In the genomic region with DNA sequence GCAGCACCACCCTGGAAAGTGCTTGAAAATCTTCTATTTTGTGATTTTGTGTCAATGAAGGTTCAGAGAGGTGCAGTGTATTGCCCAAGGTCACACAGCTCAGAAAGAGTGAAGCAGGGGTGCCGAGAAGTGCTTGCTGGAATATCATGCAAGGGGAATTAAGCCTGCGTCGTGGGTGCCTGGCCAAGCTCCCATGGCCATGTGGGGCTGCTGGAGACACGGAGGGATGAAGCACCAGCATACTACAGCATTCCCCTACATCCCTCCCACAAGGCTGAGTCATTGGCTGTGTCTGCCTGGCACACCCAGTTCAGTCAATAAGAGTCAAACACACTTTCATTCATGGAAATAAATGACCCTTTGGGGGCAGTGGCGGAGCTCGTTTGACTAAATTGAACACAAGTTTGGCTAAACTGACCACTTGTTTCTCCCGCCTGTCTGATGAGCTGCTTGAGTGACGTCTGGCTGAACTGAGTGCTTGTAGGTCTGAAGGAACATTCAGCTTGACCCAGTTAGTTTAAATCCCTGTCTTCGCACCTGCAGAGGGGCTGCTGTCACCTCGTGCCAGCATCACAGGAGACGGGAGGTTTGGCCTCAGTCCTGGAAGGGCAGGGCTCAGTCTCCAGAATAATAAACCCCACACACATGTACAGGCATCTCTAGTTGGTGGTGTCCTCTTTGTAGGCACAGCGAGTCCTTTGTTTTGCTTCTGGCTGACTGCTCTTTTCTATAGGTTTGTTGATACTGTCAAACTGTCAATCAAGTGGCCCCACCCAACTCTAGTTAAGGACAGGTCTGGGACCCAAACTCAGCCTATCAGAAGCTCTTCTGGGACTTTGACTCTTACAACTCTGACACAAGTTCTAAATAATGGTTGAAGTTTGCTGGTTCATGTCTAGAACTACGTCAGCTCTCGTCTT, we compare ENCODE assay signal across 8 cellular contexts. TPM values are rescaled to one million over a fixed set of nuclear protein-coding genes. Genes with fewer than 3 reads are reported as not detected.
DNase-seq lines count a peak whose midpoint lies in the region; ATAC-seq and TF ChIP-seq lines count a peak whose summit lies in the region.
"Had no signal": no experiment of that assay in that cellular context is flagged by ENCODE, and none has a peak within 500 bp of the region (broad histone marks: within the 10 kb centered on the region; RNA-seq: fewer than 3 reads in every experiment).

No MANE protein-coding gene starts in this region.

- H4K20me1 ChIP-seq in smooth muscle cell (ENCODE audit: low read depth), result no peaks in the 10 kb centered on the region

- peak in 2 of 5 donors; percentile 62 to 79 for DNase-seq in heart left ventricle
- peak; percentile 11 for DNase-seq in smooth muscle cell (lab: John Stamatoyannopoulos, UW; ENCODE audit: unreplicated experiment)
- DNase-seq in OCI-M2 (lab: John Stamatoyannopoulos, UW; ENCODE audit: unreplicated experiment), result no peak
- DNase-seq: T-helper 17 cell had no signal

- H3K9me3 ChIP-seq in HEK293 (ENCODE audit: control insufficient read depth, insufficient read depth, low read depth, low read length) (no peaks in the 10 kb centered on the region), heart left ventricle (no peaks in the 10 kb centered on the region), smooth muscle cell (replicated peaks; ENCODE audit: low read depth) (no peaks in the 10 kb centered on the region)

- ATAC-seq in SK-N-SH treated with all-trans-retinoic acid at 6 μM for 48 hours (peak; percentile 88), heart left ventricle (peak in 3 of 4 donors; percentile 48 to 75 (median 68)), HG03108 (IDR thresholded peaks at IDR 0.05; ENCODE audit: unreplicated experiment) (no peak), HG02571 (IDR thresholded peaks at IDR 0.05; ENCODE audit: unreplicated experiment) (no peak)
- ATAC-seq: T-helper 17 cell had no signal

- H3K4me1 ChIP-seq in HEK293 (ENCODE audit: control insufficient read depth, insufficient read depth, low read length) (no peaks in the 10 kb centered on the region), heart left ventricle (peaks cover 0 to 41% (median 8%) of the 10 kb centered on the region in 12 donors), smooth muscle cell (ENCODE audit: low read depth) (no peaks in the 10 kb centered on the region)

- H3F3A ChIP-seq in smooth muscle cell (ENCODE audit: low read depth), result peaks cover 16% of the 10 kb centered on the region

- H3K79me2 ChIP-seq in smooth muscle cell (ENCODE audit: low read depth), result no peaks in the 10 kb centered on the region

- H3K27ac ChIP-seq in HEK293 (ENCODE audit: extremely low read depth, low read depth, low read length) (no peak overlapping the region), heart left ventricle (no peak overlapping the region), smooth muscle cell (ENCODE audit: low read depth) (peak overlapping the region; percentile 72)

- H3K27me3 ChIP-seq in heart left ventricle (no peaks in the 10 kb centered on the region), smooth muscle cell (ENCODE audit: low read depth) (no peaks in the 10 kb centered on the region)

- H3K4me2 ChIP-seq in smooth muscle cell, result peak overlapping the region; percentile 36

- POLR2A ChIA-PET in HEK293 (lab: Yijun Ruan, JAX), result no interaction called here

- 62 to 73% (median 68%) methylated on average over 14 of the region's 14 CpGs for WGBS in heart left ventricle, 4 donors
- WGBS in smooth muscle cell (ENCODE audit: low lambda C conversion rate), result 52% methylated on average over 14 of the region's 14 CpGs

- no peaks in the 10 kb centered on the region for H3K36me3 ChIP-seq in HEK293 (ENCODE audit: control insufficient read depth in 2 of 2, insufficient read depth in 1 of 2, low read length in 2 of 2)
- no peaks in the 10 kb centered on the region for H3K36me3 ChIP-seq in heart left ventricle
- no peaks in the 10 kb centered on the region for H3K36me3 ChIP-seq in smooth muscle cell (ENCODE audit: low read depth)

- H2AFZ ChIP-seq in smooth muscle cell (ENCODE audit: low read depth), result no peak overlapping the region

- TF ChIP-seq POLR2A in heart left ventricle (IDR thresholded peaks at IDR 0.05), result no peak

- CTCF ChIA-PET in HEK293 (lab: Yijun Ruan, JAX), result interaction anchor here (0.5 to 7.1 kb wide), 8 partner anchors 9 to 1341 kb away, joined by 3 to 52 read pairs (median 4); a partner anchor contains a TSS

- TF ChIP-seq CTCF in HEK293 (tag by site-specific recombination; IDR thresholded peaks at IDR 0.05) (no peak), heart left ventricle (IDR thresholded peaks at IDR 0.05) (peak in 2 of 12 donors; percentile 14 to 18), smooth muscle cell (IDR thresholded peaks at IDR 0.05; ENCODE audit: borderline replicate concordance, insufficient read depth, poor library complexity, severe bottlenecking) (no peak)

- intact Hi-C loops in heart left ventricle (cut with DNase I), result loop anchor here in 2 of 10 donors (5.0 kb wide), 1 partner anchor 49 kb away; no protein-coding TSS in a partner anchor

- peak overlapping the region; percentile 17 for H3K9ac ChIP-seq in smooth muscle cell (ENCODE audit: low read depth)

- H3K4me3 ChIP-seq in HEK293 (ENCODE audit: low read depth, low read length) (no peak overlapping the region), heart left ventricle (no peak overlapping the region), smooth muscle cell (no peak overlapping the region)

TF ChIP-seq in HEK293, 187 proteins besides CTCF, POLR2A, EP300 and RAD21 (continues in another document):
- TF ChIP-seq ZNF274 (IDR thresholded peaks at IDR 0.05; ENCODE audit: low read length) (no peak), ZNF274 (tag by site-specific recombination; IDR thresholded peaks at IDR 0.05; ENCODE audit: borderline replicate concordance) (no peak), ZNF214 (tag by site-specific recombination; IDR thresholded peaks at IDR 0.05; ENCODE audit: borderline replicate concordance) (no peak), ZNF211 (tag by site-specific recombination; IDR thresholded peaks at IDR 0.05; ENCODE audit: low read depth) (no peak), ZNF664 (tag by site-specific recombination; IDR thresholded peaks at IDR 0.05) (no peak), KLF1 (tag by site-specific recombination; IDR thresholded peaks at IDR 0.05) (peak; percentile 36; the same call in 1 of the 2 replicates)
- TF ChIP-seq, protein P1, sequence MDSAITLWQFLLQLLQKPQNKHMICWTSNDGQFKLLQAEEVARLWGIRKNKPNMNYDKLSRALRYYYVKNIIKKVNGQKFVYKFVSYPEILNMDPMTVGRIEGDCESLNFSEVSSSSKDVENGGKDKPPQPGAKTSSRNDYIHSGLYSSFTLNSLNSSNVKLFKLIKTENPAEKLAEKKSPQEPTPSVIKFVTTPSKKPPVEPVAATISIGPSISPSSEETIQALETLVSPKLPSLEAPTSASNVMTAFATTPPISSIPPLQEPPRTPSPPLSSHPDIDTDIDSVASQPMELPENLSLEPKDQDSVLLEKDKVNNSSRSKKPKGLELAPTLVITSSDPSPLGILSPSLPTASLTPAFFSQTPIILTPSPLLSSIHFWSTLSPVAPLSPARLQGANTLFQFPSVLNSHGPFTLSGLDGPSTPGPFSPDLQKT (IDR thresholded peaks at IDR 0.05; ENCODE audit: borderline replicate concordance, low read depth, low read length), result no peak

TF ChIP-seq in SK-N-SH treated with all-trans-retinoic acid at 6 μM for 48 hours, 23 proteins besides CTCF, POLR2A, EP300 and RAD21:
- TF ChIP-seq ZNF8 (CRISPR knock-in tag; IDR thresholded peaks at IDR 0.05), result no peak
- TF ChIP-seq ZFP3 (CRISPR knock-in tag; IDR thresholded peaks at IDR 0.05), result 0 out of 2 replicates have a peak, but pooled peaks have one; percentile 37
TF ChIP-seq in SK-N-SH treated with all-trans-retinoic acid at 6 μM for 48 hours: peak in this region for 1.

RNA-seq across cellular contexts. Expression of a gene that starts 8.4 kb away (rescaled TPM):
- 1,000 to 10,000 TPM in 1 of 9 donors, 100 to 1,000 TPM in 8; 271 to 1,146 (median 567) TPM for total RNA-seq in heart left ventricle
- 100 to 1,000 TPM; 211 to 972 TPM for polyA plus RNA-seq in heart left ventricle
- total RNA-seq in smooth muscle cell, result 53.6 and 72.0 TPM in 2 replicates
- 41.7 and 85.6 TPM in 2 replicates for polyA plus RNA-seq in smooth muscle cell

Comparison
In these comparisons a context has a peak if more than half of its experiments do, and no peak if none do; other contexts are left out.
1. ATAC-seq: peak in SK-N-SH treated with all-trans-retinoic acid at 6 μM for 48 hours (single experiment) and heart left ventricle (3 of 4); none in HG03108 (single experiment) and HG02571 (single experiment).